ENCODE assay signal across 1 cellular context in genomic region chr2:217785544-217786045, GRCh38.
TF ChIP-seq lines count a peak whose summit lies in the region.

No MANE protein-coding gene starts in this region.

TF ChIP-seq in HCT116, 20 proteins besides CTCF, POLR2A, EP300 and RAD21 (continued from another document):
- TF ChIP-seq TCF7L2 (IDR thresholded peaks at IDR 0.05; ENCODE audit: borderline replicate concordance, extremely low read depth, insufficient read depth, insufficient read length) = no peak
- no peak for TF ChIP-seq EZH2phosphoT487 (IDR thresholded peaks at IDR 0.05; ENCODE audit: borderline replicate concordance)
